ENCODE assay signal across 25 cellular contexts in the genomic region with DNA sequence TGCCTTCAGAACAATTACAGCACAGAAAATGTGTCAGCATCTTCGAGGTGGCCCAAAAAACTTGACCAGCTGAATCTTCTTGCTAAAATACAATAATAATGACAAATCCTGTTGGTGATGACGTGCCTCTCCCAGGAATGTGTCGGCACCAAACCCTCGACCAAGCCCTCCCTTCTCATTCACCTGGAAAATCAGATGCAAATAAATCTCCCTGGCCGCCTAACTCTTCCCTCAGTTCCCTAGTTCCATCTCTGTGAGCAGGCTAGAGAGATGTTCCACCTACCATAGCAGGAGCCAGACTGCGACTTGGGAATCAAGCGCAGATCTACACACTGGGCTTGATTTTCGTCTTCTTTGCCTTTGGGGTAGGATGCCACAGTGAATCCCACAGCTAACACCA. TPM values are rescaled to one million over a fixed set of nuclear protein-coding genes. Genes with fewer than 3 reads are reported as not detected.
DNase-seq lines count a peak whose midpoint lies in the region; ATAC-seq and TF ChIP-seq lines count a peak whose summit lies in the region.
"Had no signal": no experiment of that assay in that cellular context is flagged by ENCODE, and none has a peak within 500 bp of the region (broad histone marks: within the 10 kb centered on the region; RNA-seq: fewer than 3 reads in every experiment).

No MANE protein-coding gene starts in this region.

- TF ChIP-seq POLR2A in body of pancreas (IDR thresholded peaks at IDR 0.05) = no peak

- no peaks in the 10 kb centered on the region for H3F3A ChIP-seq in PC-3 (ENCODE audit: low read length, unreplicated experiment)

- BruUV-seq in PC-3 (replicated peaks; lab: Mats Ljungman, UMichigan) = no TSS peak

- intact Hi-C loops in PC-3 (cut with micrococcal nuclease) = no loop called here
- intact Hi-C loops in body of pancreas (cut with DNase I) = no loop called here

- POLR2A ChIA-PET in PC-3 (lab: Charles Lee; ENCODE audit: unreplicated experiment) = interaction anchor here (0.6 kb wide), 1 partner anchor 150 kb away, joined by 3 read pairs; no protein-coding TSS in a partner anchor

- no peaks in the 10 kb centered on the region for H4K20me1 ChIP-seq in PC-3 (ENCODE audit: low read length)
- H4K20me1 ChIP-seq: BLaER1 treated with 17β-estradiol and CSF1 and Interleukin-3, amounts not matched to agents 10 nM and 100 nM had no signal

- 37 to 47% methylated on average over 8 of the region's 8 CpGs for WGBS in body of pancreas, 2 donors

- no peaks in the 10 kb centered on the region for H3K9me2 ChIP-seq in PC-3 (replicated peaks; ENCODE audit: low read length)

- no peak for TF ChIP-seq CTCF in PC-3 (conservative IDR thresholded peaks at IDR 0.05; ENCODE audit: low read depth, low read length)
- no peak for TF ChIP-seq CTCF in body of pancreas (IDR thresholded peaks at IDR 0.05)

- H3K36me3 ChIP-seq in PC-3 (ENCODE audit: low read depth, low read length) (no peaks in the 10 kb centered on the region), body of pancreas (replicated peaks in 1 of 2; ENCODE audit: insufficient read depth in 1 of 2, low read depth in 2 of 2) (no peaks in the 10 kb centered on the region)
- H3K36me3 ChIP-seq: BLaER1 treated with 17β-estradiol and CSF1 and Interleukin-3, amounts not matched to agents 10 nM and 100 nM had no signal

- no peaks in the 10 kb centered on the region for H3K79me2 ChIP-seq in PC-3 (ENCODE audit: low read length)

- DNase-seq in Daoy (ENCODE audit: low read depth) (peak; percentile 89), PC-3 (peak; percentile 67), body of pancreas (peak; percentile 82 to 87 (median 84)), kidney tubule cell (ENCODE audit: low spot score) (peak; percentile 63), dermis blood vessel endothelial cell (no peak), NCI-H774 (lab: John Stamatoyannopoulos, UW) (no peak), NCI-H2029 (lab: John Stamatoyannopoulos, UW) (no peak), pons (ENCODE audit: low spot score) (no peak)
- DNase-seq: AML-193; CD4-positive, alpha-beta T cell; DMS53; H9; IMR-90; NCI-H1092; NCI-H1417 treated with DMSO at 0.1 percent for 48 hours; NCI-H1694 treated with DMSO at 0.1 percent for 48 hours; NCI-H2081 treated with DMSO at 0.1 percent for 48 hours; NCI-H2171 treated with DMSO at 0.1 percent for 48 hours; NCI-H345; NCI-H510A treated with DMSO at 0.1 percent for 48 hours; SHP77 treated with DMSO at 0.1 percent for 48 hours had no signal

- H3K27ac ChIP-seq in PC-3 (ENCODE audit: low read length) (no peak overlapping the region), body of pancreas (peak overlapping the region; percentile 50 to 95 (median 80))
- H3K27ac ChIP-seq: BLaER1 treated with 17β-estradiol and CSF1 and Interleukin-3, amounts not matched to agents 10 nM and 100 nM; KMS-11; RWPE1 had no signal

- CTCF ChIA-PET in PC-3 (lab: Charles Lee) = no interaction called here

- peaks cover 36% of the 10 kb centered on the region for H3K27me3 ChIP-seq in PC-3 (ENCODE audit: low read length)
- no peaks in the 10 kb centered on the region for H3K27me3 ChIP-seq in body of pancreas
- H3K27me3 ChIP-seq: BLaER1 treated with 17β-estradiol and CSF1 and Interleukin-3, amounts not matched to agents 10 nM and 100 nM had no signal

- no peak overlapping the region for H2AFZ ChIP-seq in PC-3 (ENCODE audit: low read length)
- H2AFZ ChIP-seq: GM23338 had no signal

- H3K4me3 ChIP-seq in PC-3 (ENCODE audit: low read length) = no peak overlapping the region
- no peak overlapping the region for H3K4me3 ChIP-seq in body of pancreas
- H3K4me3 ChIP-seq: BLaER1 treated with 17β-estradiol and CSF1 and Interleukin-3, amounts not matched to agents 10 nM and 100 nM; GM23338 had no signal

- no peak overlapping the region for H3K9ac ChIP-seq in PC-3 (ENCODE audit: low read length)
- H3K9ac ChIP-seq: BLaER1 treated with 17β-estradiol and CSF1 and Interleukin-3, amounts not matched to agents 10 nM and 100 nM; KMS-11 had no signal

- H3K4me1 ChIP-seq in PC-3 (ENCODE audit: insufficient read depth, low read length) (peaks cover 5% of the 10 kb centered on the region; the same call in 1 of the 2 replicates), body of pancreas (peaks cover 41% of the 10 kb centered on the region)
- H3K4me1 ChIP-seq: BLaER1 treated with 17β-estradiol and CSF1 and Interleukin-3, amounts not matched to agents 10 nM and 100 nM had no signal

- H3K4me2 ChIP-seq in PC-3 (ENCODE audit: low read length) = no peak overlapping the region
- H3K4me2 ChIP-seq: BLaER1 treated with 17β-estradiol and CSF1 and Interleukin-3, amounts not matched to agents 10 nM and 100 nM; GM23338; KMS-11 had no signal

- ATAC-seq in PC-3 (peak; percentile 25), body of pancreas (peak; percentile 36)
- ATAC-seq: GM23338 had no signal

- no peaks in the 10 kb centered on the region for H3K9me3 ChIP-seq in PC-3 (ENCODE audit: low read length)
- no peaks in the 10 kb centered on the region for H3K9me3 ChIP-seq in body of pancreas
- H3K9me3 ChIP-seq: BLaER1 treated with 17β-estradiol and CSF1 and Interleukin-3, amounts not matched to agents 10 nM and 100 nM had no signal

RNA-seq across cellular contexts. Expression of gene PRSS1, which starts 4.1 kb away (rescaled TPM):
- not detected in 2 replicates for total RNA-seq in Daoy (2014; rRNA removed; shearing (Covaris generic))
- total RNA-seq in PC-3 (2014; rRNA removed) (not detected in 2 replicates), body of pancreas (over 10,000 TPM; 29,602 to 44,177 TPM), dermis blood vessel endothelial cell (not detected in 2 replicates)
- total RNA-seq: CD4-positive, alpha-beta T cell; GM23338; H9; IMR-90 had no signal

RNA-seq across cellular contexts. Expression of gene PRSS2, which starts 17.4 kb away (rescaled TPM):
- not detected in 2 replicates for total RNA-seq in Daoy (2014; rRNA removed; shearing (Covaris generic))
- total RNA-seq in PC-3 (2014; rRNA removed) (0.40 TPM in 1 of 2 replicates, not detected in the other), body of pancreas (over 10,000 TPM; 15,993 to 74,693 TPM), dermis blood vessel endothelial cell (not detected in 2 replicates)
- total RNA-seq: CD4-positive, alpha-beta T cell; GM23338; H9; IMR-90 had no signal

Comparison
In these comparisons a context has a peak if more than half of its experiments do, and no peak if none do; other contexts are left out.
1. DNase-seq: peak in Daoy (single experiment), PC-3 (single experiment), body of pancreas (4 of 4) and kidney tubule cell (single experiment); none in dermis blood vessel endothelial cell (single experiment), NCI-H774 (single experiment), NCI-H2029 (single experiment) and pons (single experiment).
2. RNA of gene PRSS1, which starts 4.1 kb away (total RNA-seq): 29,602 to 44,177 TPM in body of pancreas; not detected in Daoy, not detected in PC-3 and not detected in dermis blood vessel endothelial cell; every median in the first group is over 1,000 times any median in the second.
3. RNA of gene PRSS2, which starts 17.4 kb away (total RNA-seq): 15,993 to 74,693 TPM in body of pancreas; 0.40 TPM in PC-3, not detected in Daoy and not detected in dermis blood vessel endothelial cell; every median in the first group is over 1,000 times any median in the second.